In the genomic region with DNA sequence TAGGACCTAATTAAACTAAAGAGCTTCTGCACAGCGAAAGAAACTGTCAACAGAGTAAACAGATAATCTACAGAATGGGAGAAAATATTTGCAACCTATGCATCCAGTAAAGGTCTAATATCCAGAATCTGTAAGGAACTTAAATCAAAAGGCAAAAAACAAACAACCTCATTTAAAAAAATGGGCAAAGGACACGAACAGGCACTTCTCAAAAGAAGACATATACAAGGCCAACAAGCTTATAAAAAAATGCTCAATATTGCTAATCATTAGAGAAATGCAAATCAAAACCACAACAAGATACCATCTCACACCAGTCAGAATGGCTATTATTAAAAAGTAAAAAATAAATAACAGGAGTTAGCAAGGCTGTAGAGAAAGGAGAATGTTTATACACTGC, we compare ENCODE assay signal across 5 cellular contexts.
A peak's percentile ranks its signal among the peaks of the same experiment; 100 is the strongest.
DNase-seq lines count a peak whose midpoint lies in the region; ATAC-seq, FAIRE-seq and TF ChIP-seq lines count a peak whose summit lies in the region.
"Not testable (repeated sequence)": the region's sequence is repeated elsewhere in the genome, so short reads cannot be mapped to it uniquely, and the experiment has no call there.

No MANE protein-coding gene starts in this region.

- not testable (repeated sequence) for BruUV-seq in K562 (replicated peaks; lab: Mats Ljungman, UMichigan)

- intact Hi-C loops in K562 (cut with micrococcal nuclease) = not testable (repeated sequence)

- H3K4me3 ChIP-seq in CD4-positive, CD25-positive, alpha-beta regulatory T cell (ENCODE audit: low read depth, low read length) = peak overlapping the region; percentile 4
- H3K4me3 ChIP-seq in K562; neutrophil (ENCODE audit: low read depth in 1 of 2, low read length in 1 of 2): not testable (repeated sequence)

- H3K79me2 ChIP-seq in K562 (ENCODE audit: control insufficient read depth, insufficient read depth, low read length) = peaks cover 35% of the 10 kb centered on the region

- not testable (repeated sequence) for H3K9me1 ChIP-seq in K562 (ENCODE audit: control insufficient read depth, insufficient read depth, low read length)

- WGBS in K562 (ENCODE audit: insufficient coverage, low coverage, missing lambda C conversion rate) = 68% methylated on average over 2 of the region's 2 CpGs

- H3K4me2 ChIP-seq in K562 (ENCODE audit: insufficient read depth, low read length) = not testable (repeated sequence)

- not testable (repeated sequence) for H3K4me3 Mint-ChIP-seq in CD4-positive, CD25-positive, alpha-beta regulatory T cell
- H3K4me3 Mint-ChIP-seq in activated T-helper 17 cell treated with anti-CD3 and anti-CD28 coated beads, Interleukin-2, amount 50 U/mL, for 72 hours = peak overlapping the region; percentile 18

- not testable (repeated sequence) for TF ChIP-seq RAD21 in K562 (CRISPR knock-in tag; conservative IDR thresholded peaks at IDR 0.05 in 1 of 2, IDR thresholded peaks at IDR 0.05 in 1 of 2)

- not testable (repeated sequence) for H3K27ac Mint-ChIP-seq in CD4-positive, CD25-positive, alpha-beta regulatory T cell; activated T-helper 17 cell treated with anti-CD3 and anti-CD28 coated beads, Interleukin-2, amount 50 U/mL, for 72 hours

- H3K27ac ChIP-seq in CD4-positive, CD25-positive, alpha-beta regulatory T cell (ENCODE audit: insufficient read depth, low read length, poor library complexity, severe bottlenecking); K562 (ENCODE audit: extremely low read depth, low read depth, low read length): not testable (repeated sequence)
- H3K27ac ChIP-seq in neutrophil = peak overlapping the region; percentile 1

- not testable (repeated sequence) for H3K4me1 ChIP-seq in CD4-positive, CD25-positive, alpha-beta regulatory T cell (ENCODE audit: control insufficient read depth, insufficient read depth, low read length, poor library complexity, severe bottlenecking); K562 (replicated peaks in 1 of 2; ENCODE audit: control insufficient read depth in 2 of 2, insufficient read depth in 2 of 2, low read length in 2 of 2); neutrophil (ENCODE audit: control insufficient read depth in 1 of 2, insufficient read depth in 1 of 2, low read depth in 1 of 2, low read length in 1 of 2)

- in situ Hi-C loops in K562 (cut with MboI) = not testable (repeated sequence)

- peaks cover 36 to 76% (median 62%) of the 10 kb centered on the region in 4 donors for H3K4me1 Mint-ChIP-seq in CD4-positive, CD25-positive, alpha-beta regulatory T cell
- H3K4me1 Mint-ChIP-seq in activated T-helper 17 cell treated with anti-CD3 and anti-CD28 coated beads, Interleukin-2, amount 50 U/mL, for 72 hours = peaks cover 36% of the 10 kb centered on the region

- H3K36me3 Mint-ChIP-seq in CD4-positive, CD25-positive, alpha-beta regulatory T cell = peaks cover 34% of the 10 kb centered on the region
- peaks cover 14% of the 10 kb centered on the region for H3K36me3 Mint-ChIP-seq in activated T-helper 17 cell treated with anti-CD3 and anti-CD28 coated beads, Interleukin-2, amount 50 U/mL, for 72 hours (ENCODE audit: low read depth)

- not testable (repeated sequence) for DNase-seq in CD4-positive, CD25-positive, alpha-beta regulatory T cell; GM18507 (ENCODE audit: extremely low spot score, insufficient read length, low read depth); K562 (ENCODE audit: extremely low read depth in 1 of 4, low spot score in 3 of 4)

- not testable (repeated sequence) for H3K36me3 ChIP-seq in CD4-positive, CD25-positive, alpha-beta regulatory T cell (ENCODE audit: control insufficient read depth, insufficient read depth, low read length); K562 (ENCODE audit: control insufficient read depth, insufficient read depth, low read length); neutrophil

- CTCF ChIA-PET in K562 (lab: Yijun Ruan, JAX; ENCODE audit: low intra/inter-chr PET ratio) = not testable (repeated sequence)

- H3K27me3 Mint-ChIP-seq in CD4-positive, CD25-positive, alpha-beta regulatory T cell; activated T-helper 17 cell treated with anti-CD3 and anti-CD28 coated beads, Interleukin-2, amount 50 U/mL, for 72 hours: not testable (repeated sequence)

- TF ChIP-seq EP300 in K562 (IDR thresholded peaks at IDR 0.05; ENCODE audit: low read length) = not testable (repeated sequence)

- H2AFZ ChIP-seq in K562 (ENCODE audit: low read depth, low read length) = not testable (repeated sequence)

- not testable (repeated sequence) for ATAC-seq in CD4-positive, CD25-positive, alpha-beta regulatory T cell (ENCODE audit: low read depth in 2 of 2); activated T-helper 17 cell treated with anti-CD3 and anti-CD28 coated beads, Interleukin-2, amount 50 U/mL, for 72 hours (replicated peaks); K562

- POLR2A ChIA-PET in K562 (lab: Yijun Ruan, JAX) = not testable (repeated sequence)

- H3K9me3 Mint-ChIP-seq in CD4-positive, CD25-positive, alpha-beta regulatory T cell; activated T-helper 17 cell treated with anti-CD3 and anti-CD28 coated beads, Interleukin-2, amount 50 U/mL, for 72 hours: not testable (repeated sequence)

- H3K9ac ChIP-seq in K562 (ENCODE audit: insufficient read depth in 1 of 2, low read depth in 2 of 2, low read length in 2 of 2) = not testable (repeated sequence)

- not testable (repeated sequence) for TF ChIP-seq POLR2A in K562 (conservative IDR thresholded peaks at IDR 0.05)

- H3K9me3 ChIP-seq in CD4-positive, CD25-positive, alpha-beta regulatory T cell (ENCODE audit: control insufficient read depth in 2 of 2, low read length in 2 of 2); K562 (replicated peaks; ENCODE audit: control insufficient read depth, insufficient read depth, low read depth, low read length); neutrophil: not testable (repeated sequence)

- not testable (repeated sequence) for TF ChIP-seq CTCF in K562 (IDR thresholded peaks at IDR 0.05 in 2 of 3, conservative IDR thresholded peaks at IDR 0.05 in 1 of 3; ENCODE audit: insufficient read depth in 2 of 3, low read depth in 1 of 3, low read length in 3 of 3); neutrophil (IDR thresholded peaks at IDR 0.05)

- not testable (repeated sequence) for H3K27me3 ChIP-seq in CD4-positive, CD25-positive, alpha-beta regulatory T cell (ENCODE audit: control insufficient read depth, insufficient read depth, low read length); K562 (ENCODE audit: control insufficient read depth in 2 of 2, insufficient read depth in 2 of 2, low read length in 2 of 2); neutrophil

- peak; percentile 29 for FAIRE-seq in GM18507 (lab: Jason Lieb, UNC)
- not testable (repeated sequence) for FAIRE-seq in K562 (lab: Jason Lieb, UNC)

- not testable (repeated sequence) for H4K20me1 ChIP-seq in K562 (replicated peaks; ENCODE audit: control insufficient read depth, insufficient read depth, low read length)

TF ChIP-seq in K562, 482 proteins besides CTCF, POLR2A, EP300 and RAD21:
- TF ChIP-seq, protein P1, sequence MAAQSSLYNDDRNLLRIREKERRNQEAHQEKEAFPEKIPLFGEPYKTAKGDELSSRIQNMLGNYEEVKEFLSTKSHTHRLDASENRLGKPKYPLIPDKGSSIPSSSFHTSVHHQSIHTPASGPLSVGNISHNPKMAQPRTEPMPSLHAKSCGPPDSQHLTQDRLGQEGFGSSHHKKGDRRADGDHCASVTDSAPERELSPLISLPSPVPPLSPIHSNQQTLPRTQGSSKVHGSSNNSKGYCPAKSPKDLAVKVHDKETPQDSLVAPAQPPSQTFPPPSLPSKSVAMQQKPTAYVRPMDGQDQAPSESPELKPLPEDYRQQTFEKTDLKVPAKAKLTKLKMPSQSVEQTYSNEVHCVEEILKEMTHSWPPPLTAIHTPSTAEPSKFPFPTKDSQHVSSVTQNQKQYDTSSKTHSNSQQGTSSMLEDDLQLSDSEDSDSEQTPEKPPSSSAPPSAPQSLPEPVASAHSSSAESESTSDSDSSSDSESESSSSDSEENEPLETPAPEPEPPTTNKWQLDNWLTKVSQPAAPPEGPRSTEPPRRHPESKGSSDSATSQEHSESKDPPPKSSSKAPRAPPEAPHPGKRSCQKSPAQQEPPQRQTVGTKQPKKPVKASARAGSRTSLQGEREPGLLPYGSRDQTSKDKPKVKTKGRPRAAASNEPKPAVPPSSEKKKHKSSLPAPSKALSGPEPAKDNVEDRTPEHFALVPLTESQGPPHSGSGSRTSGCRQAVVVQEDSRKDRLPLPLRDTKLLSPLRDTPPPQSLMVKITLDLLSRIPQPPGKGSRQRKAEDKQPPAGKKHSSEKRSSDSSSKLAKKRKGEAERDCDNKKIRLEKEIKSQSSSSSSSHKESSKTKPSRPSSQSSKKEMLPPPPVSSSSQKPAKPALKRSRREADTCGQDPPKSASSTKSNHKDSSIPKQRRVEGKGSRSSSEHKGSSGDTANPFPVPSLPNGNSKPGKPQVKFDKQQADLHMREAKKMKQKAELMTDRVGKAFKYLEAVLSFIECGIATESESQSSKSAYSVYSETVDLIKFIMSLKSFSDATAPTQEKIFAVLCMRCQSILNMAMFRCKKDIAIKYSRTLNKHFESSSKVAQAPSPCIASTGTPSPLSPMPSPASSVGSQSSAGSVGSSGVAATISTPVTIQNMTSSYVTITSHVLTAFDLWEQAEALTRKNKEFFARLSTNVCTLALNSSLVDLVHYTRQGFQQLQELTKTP (IDR thresholded peaks at IDR 0.05; ENCODE audit: low read depth in 1 of 2, partially characterized antibody in 2 of 2) = peak; percentile 47 to 99
